In genomic region chr14:93889739-93890138, GRCh38 we compare ENCODE assay signal across 32 cellular contexts. TPM values are rescaled to one million over a fixed set of nuclear protein-coding genes. Genes with fewer than 3 reads are reported as not detected.
"Had no signal": no experiment of that assay in that cellular context is flagged by ENCODE, and none has a peak within 500 bp of the region (broad histone marks: within the 10 kb centered on the region; RNA-seq: fewer than 3 reads in every experiment).

No MANE protein-coding gene starts in this region.

- H3K36me3 ChIP-seq: esophagus muscularis mucosa, gastrocnemius medialis, heart right ventricle, left lung, lower lobe of right lung had no signal

- DNase-seq: dermis blood vessel endothelial cell; effector CD4-positive, alpha-beta T cell; effector memory CD4-positive, alpha-beta T cell; foreskin fibroblast; foreskin melanocyte; glutamatergic neuron; head of caudate nucleus; heart right ventricle; hippocampal formation; left ventricle myocardium superior; lower lobe of right lung; mesendoderm; midbrain had no signal

- H3K4me3 ChIP-seq: coronary artery, dorsolateral prefrontal cortex, esophagus muscularis mucosa, gastrocnemius medialis, heart right ventricle, left lung, lower lobe of right lung had no signal

- H3K4me1 Mint-ChIP-seq: memory B cell had no signal

- H3K27ac ChIP-seq: coronary artery, dorsolateral prefrontal cortex, esophagus muscularis mucosa, gastrocnemius medialis, heart right ventricle, left lung, lower lobe of right lung had no signal

- H3K27me3 ChIP-seq: esophagus muscularis mucosa had no signal

- H3K9me3 ChIP-seq: esophagus muscularis mucosa, gastrocnemius medialis, left lung, lower lobe of right lung had no signal

- FAIRE-seq: colon, endothelial cell of umbilical vein, islet of Langerhans, keratinocyte had no signal

- H3K4me1 ChIP-seq: gastrocnemius medialis, left lung, lower lobe of right lung had no signal

- H3K4me3 Mint-ChIP-seq: memory B cell had no signal

- H3K36me3 Mint-ChIP-seq: memory B cell had no signal

- H3K27ac Mint-ChIP-seq: memory B cell had no signal

RNA-seq across cellular contexts. Expression of gene FAM181A, which starts 37.4 kb away (rescaled TPM):
- total RNA-seq: dermis blood vessel endothelial cell, endothelial cell of umbilical vein, epithelial cell of proximal tubule, esophagus muscularis mucosa, gastrocnemius medialis, glomerular endothelial cell, heart right ventricle, kidney epithelial cell, left cardiac atrium, left ventricle myocardium superior, lower leg skin, lung microvascular endothelial cell, mononuclear cell, mucosa of gallbladder had no signal
- polyA plus RNA-seq: endothelial cell of umbilical vein, esophagus, heart right ventricle had no signal
